In genomic region chr6:70667711-70668498, GRCh38 we compare ENCODE assay signal across 8 cellular contexts. TPM values are rescaled to one million over a fixed set of nuclear protein-coding genes. Genes with fewer than 3 reads are reported as not detected.
A peak's percentile ranks its signal among the peaks of the same experiment; 100 is the strongest.
DNase-seq lines count a peak whose midpoint lies in the region; ATAC-seq and TF ChIP-seq lines count a peak whose summit lies in the region.

TSS of gene SMAP1 (plus strand) at chr6:70667883. CDS start at chr6:70668024, 141 bp downstream.

- H3K27ac ChIP-seq in cingulate gyrus (ENCODE audit: low read depth, low read length) (peak within 1 kb of the TSS; percentile 83), layer of hippocampus (ENCODE audit: low read depth, low read length) (peak within 1 kb of the TSS; percentile 72)

- DNase-seq in BJ (ENCODE audit: low read depth) (peak; percentile 45), GM19238 (ENCODE audit: insufficient read length, low spot score) (peak; percentile 87), NCI-H510A treated with DMSO at 0.1 percent for 48 hours (lab: John Stamatoyannopoulos, UW) (peak; percentile 61)
- DNase-seq in activated CD4-positive, alpha-beta T cell treated with anti-CD3 and anti-CD28 coated beads for 48 hours, result peak; percentile 95
- peak; percentile 83 to 97 (median 88) for DNase-seq in stimulated activated CD4-positive, alpha-beta T cell treated with anti-CD3 and anti-CD28 coated beads, Interleukin-1b, Interleukin-23, amount 100 ng/mL, for 24 hours (ENCODE audit: low read depth in 4 of 4, low spot score in 1 of 4)

- H3K4me3 ChIP-seq in BJ (ENCODE audit: low read depth, low read length), result peak within 1 kb of the TSS; percentile 99

- peak; percentile 94 for ATAC-seq in HG03439 (IDR thresholded peaks at IDR 0.05; ENCODE audit: unreplicated experiment)

- TF ChIP-seq CTCF in BJ (IDR thresholded peaks at IDR 0.05; ENCODE audit: insufficient read depth, low read depth, low read length), result no peak

- H3K36me3 ChIP-seq in BJ (ENCODE audit: control insufficient read depth, insufficient read depth, low read length), result no peaks in the 10 kb centered on the region

- H3K27me3 ChIP-seq in BJ (ENCODE audit: control insufficient read depth, insufficient read depth, low read length), result no peaks in the 10 kb centered on the region
- H3K27me3 ChIP-seq in layer of hippocampus (ENCODE audit: control insufficient read depth, insufficient read depth, low read length), result no peaks in the 10 kb centered on the region

- CTCF ChIA-PET in BJ (lab: Yijun Ruan, JAX), result interaction anchor here (0.9 to 2.8 kb wide), 2 partner anchors 9 to 18 kb away, joined by 3 to 18 read pairs; no protein-coding TSS in a partner anchor

- POLR2A ChIA-PET in BJ (lab: Charles Lee), result interaction anchor here (0.6 kb wide), 1 partner anchor 190 kb away, joined by 5 read pairs; no protein-coding TSS in a partner anchor

RNA-seq across cellular contexts. Expression of gene SMAP1, which starts in this region (rescaled TPM):
- 23.3 and 24.6 TPM in 2 replicates for polyA plus RNA-seq in BJ (2011; rRNA removed)
- polyA minus RNA-seq in BJ (2011; rRNA and poly(A)+ RNA removed), result 20.1 and 22.8 TPM in 2 replicates

Comparison
In these comparisons a context has a peak if more than half of its experiments do, and no peak if none do; other contexts are left out.
1. Peak in every context shown above with its lines: DNase-seq, ATAC-seq, H3K4me3 ChIP-seq and H3K27ac ChIP-seq.
2. DNase-seq: peak in every context shown above with its lines; median percentile 95 in activated CD4-positive, alpha-beta T cell treated with anti-CD3 and anti-CD28 coated beads for 48 hours; 88 in stimulated activated CD4-positive, alpha-beta T cell treated with anti-CD3 and anti-CD28 coated beads, Interleukin-1b, Interleukin-23, amount 100 ng/mL, for 24 hours; 87 in GM19238; 61 in NCI-H510A treated with DMSO at 0.1 percent for 48 hours; 45 in BJ.